Comparison of ENCODE assay signal across 19 cellular contexts in the genomic region with DNA sequence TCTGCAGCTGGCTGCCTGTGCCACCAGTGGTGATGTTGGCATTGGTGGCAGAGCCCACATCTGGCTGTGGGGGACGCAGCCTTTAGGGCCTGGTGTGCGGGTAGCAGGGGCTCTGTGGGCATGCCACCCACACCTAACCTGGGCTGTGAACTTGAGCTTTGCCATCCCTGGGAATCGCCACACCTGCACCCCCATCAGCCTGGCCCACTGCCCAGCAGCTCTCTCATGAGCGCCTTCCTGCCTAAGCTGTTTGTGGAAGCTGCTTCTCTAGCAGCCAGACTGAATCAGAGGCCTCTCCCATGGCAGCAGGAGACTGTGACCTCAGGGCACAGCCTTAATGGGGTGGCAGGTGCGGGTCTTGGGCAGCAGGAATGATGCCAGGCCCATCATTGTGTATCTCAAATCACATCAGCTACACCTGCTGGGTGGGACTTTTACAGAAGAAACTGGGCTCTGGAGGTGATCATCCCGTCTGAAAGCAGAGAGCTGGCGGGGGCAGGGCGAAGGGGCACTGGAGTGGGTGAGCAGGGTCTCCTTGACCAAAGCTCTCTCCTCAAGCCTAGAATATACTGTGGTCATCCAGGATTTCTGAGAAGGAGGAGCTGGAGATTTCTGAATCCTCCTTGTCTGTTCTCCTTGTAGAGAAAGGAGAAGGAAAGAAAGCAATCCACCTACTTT. TPM values are rescaled to one million over a fixed set of nuclear protein-coding genes. Genes with fewer than 3 reads are reported as not detected.
DNase-seq lines count a peak whose midpoint lies in the region; ATAC-seq, FAIRE-seq and TF ChIP-seq lines count a peak whose summit lies in the region.
"Had no signal": no experiment of that assay in that cellular context is flagged by ENCODE, and none has a peak within 500 bp of the region (broad histone marks: within the 10 kb centered on the region; RNA-seq: fewer than 3 reads in every experiment).

No MANE protein-coding gene starts in this region.

- no peak overlapping the region for H3K56ac ChIP-seq in H9 (ENCODE audit: insufficient read length, low read depth, low read length)

- H2BK12ac ChIP-seq in H9 (ENCODE audit: insufficient read length, low read depth, low read length): no peak overlapping the region

- DNase-seq in H9 (no peak), NCI-H2081 (lab: John Stamatoyannopoulos, UW) (peak; percentile 45 to 83), body of pancreas (peak; percentile 93 to 96 (median 94)), pancreas (peak; percentile 88 to 97 (median 93)), T-helper 2 cell (no peak), HK-2 (ENCODE audit: unreplicated experiment) (no peak)
- DNase-seq: activated CD4-positive, alpha-beta T cell treated with anti-CD3 and anti-CD28 coated beads for 1 hour; AML-193; brain microvascular endothelial cell; KBM-7; NCI-H1436 treated with DMSO at 0.1 percent for 48 hours; NK-92 treated with Interleukin-12 subunit alpha and Interleukin-12 subunit beta, amount 100 ng/mL, for 24 hours had no signal

- no peak overlapping the region for H2BK120ac ChIP-seq in H9 (ENCODE audit: low read depth, low read length, poor library complexity, severe bottlenecking)

- peak; percentile 98 for ATAC-seq in body of pancreas
- peak; percentile 97 to 99 (median 98) for ATAC-seq in pancreas
- no peak for ATAC-seq in GM18907 (IDR thresholded peaks at IDR 0.05; ENCODE audit: unreplicated experiment)
- no peak for ATAC-seq in GM18868 (IDR thresholded peaks at IDR 0.05; ENCODE audit: unreplicated experiment)
- ATAC-seq: left lobe of liver had no signal

- no peak overlapping the region for H3T11ph ChIP-seq in H9 (ENCODE audit: low read length)

- no peak overlapping the region for H4K91ac ChIP-seq in H9 (ENCODE audit: insufficient read length, low read depth, low read length)

- no peak overlapping the region for H4K8ac ChIP-seq in H9 (replicated peaks; ENCODE audit: insufficient read length, low read depth, low read length)

- H3K14ac ChIP-seq in H9 (ENCODE audit: insufficient read depth, low read length): peak overlapping the region; percentile 29; the same call in 1 of the 2 replicates

- peaks cover 4% of the 10 kb centered on the region for H3K27me3 Mint-ChIP-seq in H9 (ENCODE audit: low read depth)
- H3K27me3 Mint-ChIP-seq: activated naive CD4-positive, alpha-beta T cell treated with anti-CD3 and anti-CD28 coated beads, Interleukin-2, amount 50 U/mL, for 24 hours had no signal

- H3K36me3 Mint-ChIP-seq in H9 (ENCODE audit: insufficient read depth in 1 of 3, low read depth in 3 of 3): no peaks in the 10 kb centered on the region
- H3K36me3 Mint-ChIP-seq: activated naive CD4-positive, alpha-beta T cell treated with anti-CD3 and anti-CD28 coated beads, Interleukin-2, amount 50 U/mL, for 24 hours had no signal

- no peaks in the 10 kb centered on the region for H3K79me2 ChIP-seq in H9 (ENCODE audit: insufficient read depth, low read length)
- H3K79me2 ChIP-seq: hepatocyte, parathyroid adenoma had no signal

- no peaks in the 10 kb centered on the region for H3K23me2 ChIP-seq in H9 (ENCODE audit: insufficient read length, low read depth, low read length, poor library complexity, severe bottlenecking)

- H2BK20ac ChIP-seq in H9 (ENCODE audit: low read depth, low read length, poor library complexity, severe bottlenecking): no peak overlapping the region

- H2BK15ac ChIP-seq in H9 (ENCODE audit: low read depth, low read length): no peak overlapping the region

- no peak for TF ChIP-seq POLR2A in body of pancreas (IDR thresholded peaks at IDR 0.05)

- TF ChIP-seq CTCF in H9 (conservative IDR thresholded peaks at IDR 0.05) (no peak), body of pancreas (IDR thresholded peaks at IDR 0.05) (no peak), pancreas (IDR thresholded peaks at IDR 0.05) (no peak)

- no peak overlapping the region for H2AFZ ChIP-seq in H9 (ENCODE audit: low read length)
- H2AFZ ChIP-seq: hepatocyte, parathyroid adenoma had no signal

- H3K9me3 Mint-ChIP-seq in H9: no peaks in the 10 kb centered on the region
- H3K9me3 Mint-ChIP-seq: activated naive CD4-positive, alpha-beta T cell treated with anti-CD3 and anti-CD28 coated beads, Interleukin-2, amount 50 U/mL, for 24 hours had no signal

- H3K9me3 ChIP-seq in H9 (ENCODE audit: control insufficient read depth, low read depth, low read length) (no peaks in the 10 kb centered on the region), body of pancreas (no peaks in the 10 kb centered on the region), pancreas (no peaks in the 10 kb centered on the region)

- no CpG with 5 or more reads among the region's 8 CpGs for WGBS in H9 (ENCODE audit: extremely low coverage, insufficient read length, low lambda C conversion rate)
- 50 to 60% methylated on average over 1 to 8 of the region's 8 CpGs for WGBS in body of pancreas, 2 donors
- 38 to 49% methylated on average over 8 of the region's 8 CpGs for WGBS in pancreas, 2 donors

- H2AK5ac ChIP-seq in H9 (ENCODE audit: insufficient read length, low read length): no peak overlapping the region

- H3K27me3 ChIP-seq in H9 (ENCODE audit: insufficient read depth, low read length): no peaks in the 10 kb centered on the region
- no peaks in the 10 kb centered on the region for H3K27me3 ChIP-seq in body of pancreas
- H3K27me3 ChIP-seq in pancreas: no peaks in the 10 kb centered on the region
- H3K27me3 ChIP-seq: brain microvascular endothelial cell, hepatocyte had no signal

- H4K20me1 ChIP-seq in H9 (ENCODE audit: control insufficient read depth, insufficient read depth, insufficient read length): no peaks in the 10 kb centered on the region

- H3K79me1 ChIP-seq in H9 (ENCODE audit: insufficient read depth, low read depth, low read length, poor library complexity, severe bottlenecking): no peaks in the 10 kb centered on the region

- no peak overlapping the region; the same call in 1 of the 2 replicates for H3K4ac ChIP-seq in H9 (ENCODE audit: low read depth, low read length)

- H3K27ac Mint-ChIP-seq in H9: no peak overlapping the region
- H3K27ac Mint-ChIP-seq: activated naive CD4-positive, alpha-beta T cell treated with anti-CD3 and anti-CD28 coated beads, Interleukin-2, amount 50 U/mL, for 24 hours had no signal

- H3K4me3 Mint-ChIP-seq in H9: no peak overlapping the region
- H3K4me3 Mint-ChIP-seq: activated naive CD4-positive, alpha-beta T cell treated with anti-CD3 and anti-CD28 coated beads, Interleukin-2, amount 50 U/mL, for 24 hours had no signal

- H3K4me1 ChIP-seq in H9 (ENCODE audit: insufficient read depth, low read length): no peaks in the 10 kb centered on the region
- peaks cover 16% of the 10 kb centered on the region for H3K4me1 ChIP-seq in body of pancreas
- peaks cover 0 to 10% (median 0%) of the 10 kb centered on the region in 3 donors for H3K4me1 ChIP-seq in pancreas
- H3K4me1 ChIP-seq: parathyroid adenoma had no signal

- no peak overlapping the region for H3K18ac ChIP-seq in H9 (ENCODE audit: insufficient read length, low read depth, low read length)

- peaks cover 4% of the 10 kb centered on the region in 2 experiments; a peak in 2 of 4 replicates for H3K4me1 Mint-ChIP-seq in H9
- H3K4me1 Mint-ChIP-seq: activated naive CD4-positive, alpha-beta T cell treated with anti-CD3 and anti-CD28 coated beads, Interleukin-2, amount 50 U/mL, for 24 hours had no signal

- no peak overlapping the region for H3K27ac ChIP-seq in H9 (ENCODE audit: insufficient read length, low read depth, low read length)
- H3K27ac ChIP-seq in body of pancreas: peak overlapping the region in 2 of 4 donors; percentile 15 to 36
- H3K27ac ChIP-seq in pancreas: peak overlapping the region in 2 of 4 donors; percentile 4 to 19
- H3K27ac ChIP-seq: brain microvascular endothelial cell, hepatocyte, HL-60, parathyroid adenoma had no signal

- H3K36me3 ChIP-seq in body of pancreas (replicated peaks in 1 of 2; ENCODE audit: insufficient read depth in 1 of 2, low read depth in 2 of 2) (no peaks in the 10 kb centered on the region), pancreas (no peaks in the 10 kb centered on the region)
- H3K36me3 ChIP-seq: brain microvascular endothelial cell had no signal

- H3K4me2 ChIP-seq in H9 (ENCODE audit: insufficient read depth, insufficient read length, low read length): no peak overlapping the region
- H3K4me2 ChIP-seq: hepatocyte had no signal

- no peak overlapping the region for H2BK5ac ChIP-seq in H9 (ENCODE audit: insufficient read length, low read length)

- no peak overlapping the region for H3K23ac ChIP-seq in H9 (ENCODE audit: insufficient read length, low read depth, low read length)

- intact Hi-C loops in body of pancreas (cut with DNase I) (no loop called here), pancreas (cut with DNase I) (no loop called here)

- no peak overlapping the region for H4K5ac ChIP-seq in H9 (ENCODE audit: insufficient read length, low read depth, low read length)

- H3K4me3 ChIP-seq in body of pancreas (no peak overlapping the region), pancreas (no peak overlapping the region)
- H3K4me3 ChIP-seq: hepatocyte had no signal

- FAIRE-seq in pancreas (lab: Jason Lieb, UNC): no peak

- H3K9ac ChIP-seq in H9 (ENCODE audit: extremely low read depth, insufficient read length, low read length): no peak overlapping the region
- H3K9ac ChIP-seq: parathyroid adenoma had no signal

RNA-seq across cellular contexts. Expression of gene CARS1, which starts 17.8 kb away (rescaled TPM):
- total RNA-seq in H9 (2021) (82.5 and 92.3 TPM in 2 replicates), body of pancreas (10 to 100 TPM; 15.8 to 20.8 TPM), pancreas (10 to 100 TPM; 14.8 to 65.0 (median 19.8) TPM)
- polyA plus RNA-seq in pancreas: 10 to 100 TPM; 16.7 to 26.0 TPM

Comparison
In these comparisons a context has a peak if more than half of its experiments do, and no peak if none do; other contexts are left out.
1. DNase-seq: peak in NCI-H2081 (2 of 2), body of pancreas (4 of 4) and pancreas (6 of 6); none in H9 (single experiment), T-helper 2 cell (0 of 5) and HK-2 (single experiment).
2. ATAC-seq: peak in body of pancreas (single experiment) and pancreas (4 of 4); none in GM18907 (single experiment) and GM18868 (single experiment).